Comparison of ENCODE assay signal across 9 cellular contexts in the genomic region with DNA sequence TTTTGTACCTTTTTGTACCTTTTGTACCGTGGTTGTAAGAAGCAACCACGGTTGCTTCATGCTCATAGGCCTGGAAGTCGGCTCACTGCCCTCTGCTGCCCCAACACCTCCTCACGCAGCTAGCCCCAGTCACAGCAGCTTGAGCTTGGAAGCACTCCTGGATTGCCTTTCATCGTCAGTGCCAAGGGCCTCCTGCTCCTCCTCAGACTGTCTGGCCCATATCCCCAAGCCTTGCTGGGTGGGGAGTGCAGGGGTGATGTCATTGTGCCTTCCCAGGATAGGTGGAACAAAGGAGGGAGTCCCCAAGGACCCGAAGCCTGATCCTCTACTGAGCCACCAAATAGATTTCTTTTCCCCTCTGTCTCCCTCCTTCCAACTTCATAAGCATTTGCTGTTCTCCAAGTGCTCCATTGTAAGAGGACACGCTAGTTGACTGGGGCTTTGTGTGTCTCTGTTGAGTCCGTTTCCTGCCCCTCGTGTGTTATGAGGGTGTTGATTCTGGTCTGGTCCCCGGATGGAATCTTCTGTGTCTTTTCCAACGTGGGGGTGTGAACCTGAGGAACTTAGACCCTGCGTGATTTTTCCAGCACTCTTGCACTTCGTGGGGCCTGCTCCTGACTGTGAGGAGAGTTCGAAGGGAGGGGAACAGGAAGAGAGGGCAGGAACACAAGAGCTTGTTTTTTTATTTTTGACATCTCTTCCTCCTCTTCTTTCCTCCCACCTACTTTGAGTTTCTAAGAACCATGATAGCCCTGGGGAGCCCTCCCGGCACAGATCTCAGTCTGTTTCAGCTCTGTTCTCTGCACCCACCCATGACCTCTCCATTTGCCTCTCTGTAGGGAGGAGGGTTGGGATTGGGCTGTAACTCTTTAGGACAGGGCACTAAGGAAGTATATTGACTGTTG.
DNase-seq lines count a peak whose midpoint lies in the region; ATAC-seq and TF ChIP-seq lines count a peak whose summit lies in the region.
"Had no signal": no experiment of that assay in that cellular context is flagged by ENCODE, and none has a peak within 500 bp of the region (broad histone marks: within the 10 kb centered on the region; RNA-seq: fewer than 3 reads in every experiment).

No MANE protein-coding gene starts in this region.

- peaks cover 57% of the 10 kb centered on the region for H4K20me1 ChIP-seq in GM23338 (replicated peaks; ENCODE audit: insufficient read depth)

- H3K9me2 ChIP-seq in GM23338 (ENCODE audit: insufficient read depth) = peaks cover 13% of the 10 kb centered on the region

- H3K4me3 Mint-ChIP-seq in GM23338 (no peak overlapping the region), WTC11 (no peak overlapping the region)

- TF ChIP-seq CTCF in GM23338 (conservative IDR thresholded peaks at IDR 0.05; ENCODE audit: low read depth in 2 of 2) (no peak), WTC11 (IDR thresholded peaks at IDR 0.05) (no peak)

- H3K4me1 ChIP-seq in GM23338 (ENCODE audit: insufficient read depth) = peaks cover 8% of the 10 kb centered on the region
- H3K4me1 ChIP-seq in rectal smooth muscle tissue (ENCODE audit: control insufficient read depth, insufficient read depth, low read length) = peaks cover 24% of the 10 kb centered on the region

- peak; percentile 52 for ATAC-seq in GM23338
- peak; percentile 65 for ATAC-seq in WTC11
- peak; percentile 62 for ATAC-seq in Right ventricle myocardium superior (ENCODE audit: poor library complexity)
- no peak for ATAC-seq in GM18870 (IDR thresholded peaks at IDR 0.05; ENCODE audit: unreplicated experiment)
- ATAC-seq in GM21576 (IDR thresholded peaks at IDR 0.05; ENCODE audit: unreplicated experiment) = no peak
- no peak for ATAC-seq in GM19467 (IDR thresholded peaks at IDR 0.05; ENCODE audit: unreplicated experiment)
- no peak for ATAC-seq in HG03469 (IDR thresholded peaks at IDR 0.05; ENCODE audit: unreplicated experiment)

- peaks cover 100% of the 10 kb centered on the region for H3K79me2 ChIP-seq in GM23338 (replicated peaks; ENCODE audit: insufficient read depth)

- POLR2A ChIA-PET in WTC11 (lab: Charles Lee) = interaction anchor here (0.6 kb wide), 1 partner anchor 37 kb away, joined by 4 read pairs; no protein-coding TSS in a partner anchor

- H3K4me2 ChIP-seq in GM23338 = no peak overlapping the region

- H2AFZ ChIP-seq in GM23338 = no peak overlapping the region

- intact Hi-C loops in Right ventricle myocardium superior (cut with DNase I) = no loop called here

- H3K4me1 Mint-ChIP-seq in GM23338 (peaks cover 31% of the 10 kb centered on the region), WTC11 (peaks cover 30% of the 10 kb centered on the region)

- CTCF ChIA-PET in WTC11 (lab: Charles Lee) = interaction anchor here (1.7 kb wide), 1 partner anchor 9 kb away, joined by 5 read pairs; no protein-coding TSS in a partner anchor

- H3K36me3 Mint-ChIP-seq in GM23338 (ENCODE audit: low read depth) (peaks cover 29% of the 10 kb centered on the region), WTC11 (peaks cover 25% of the 10 kb centered on the region)

- H3K4me3 ChIP-seq in GM23338 (no peak overlapping the region), rectal smooth muscle tissue (ENCODE audit: low read length) (peak overlapping the region; percentile 7)

- no peaks in the 10 kb centered on the region for H3K9me3 Mint-ChIP-seq in GM23338
- H3K9me3 Mint-ChIP-seq in WTC11 = no peaks in the 10 kb centered on the region

- no peaks in the 10 kb centered on the region for H3K27me3 ChIP-seq in GM23338 (ENCODE audit: insufficient read depth)
- no peaks in the 10 kb centered on the region for H3K27me3 ChIP-seq in rectal smooth muscle tissue (ENCODE audit: control insufficient read depth, insufficient read depth, low read length)

- H3K27ac Mint-ChIP-seq in GM23338 (peak overlapping the region; percentile 53), WTC11 (peak overlapping the region; percentile 81)

- H3K36me3 ChIP-seq in GM23338 (ENCODE audit: insufficient read depth) (peaks cover under 1% of the 10 kb centered on the region), rectal smooth muscle tissue (ENCODE audit: control insufficient read depth, insufficient read depth, low read length) (peaks cover 3% of the 10 kb centered on the region)

- H3F3A ChIP-seq in GM23338 (replicated peaks; ENCODE audit: low read depth) = no peaks in the 10 kb centered on the region

- DNase-seq in GM23338 (ENCODE audit: low spot score) = no peak
- no peak for DNase-seq in WTC11 (ENCODE audit: low spot score)
- peak; percentile 60 for DNase-seq in Right ventricle myocardium superior
- DNase-seq: activated effector memory CD4-positive, alpha-beta T cell treated with Interleukin-2 at 50 U/mL for 16 hours had no signal

- no peak overlapping the region for H3K9ac ChIP-seq in rectal smooth muscle tissue (ENCODE audit: low read length)

- peaks cover 11% of the 10 kb centered on the region for H3K27me3 Mint-ChIP-seq in GM23338 (ENCODE audit: insufficient read depth, low read depth, poor library complexity)
- no peaks in the 10 kb centered on the region for H3K27me3 Mint-ChIP-seq in WTC11 (ENCODE audit: low read depth)

- H3K27ac ChIP-seq in GM23338 (ENCODE audit: low read depth) = no peak overlapping the region
- no peak overlapping the region for H3K27ac ChIP-seq in rectal smooth muscle tissue (ENCODE audit: low read depth, low read length)

TF ChIP-seq in GM23338, 12 proteins besides CTCF, POLR2A, EP300 and RAD21 (continues in another document):
- no peak for TF ChIP-seq STAT1 (IDR thresholded peaks at IDR 0.05; ENCODE audit: unreplicated experiment)
- TF ChIP-seq EZH2 (IDR thresholded peaks at IDR 0.05; ENCODE audit: low read depth, unreplicated experiment) = no peak
- no peak for TF ChIP-seq POLR2AphosphoS5 (IDR thresholded peaks at IDR 0.05; ENCODE audit: low read depth)
- TF ChIP-seq NANOG (IDR thresholded peaks at IDR 0.05; ENCODE audit: borderline replicate concordance) = no peak
- TF ChIP-seq CREB1 (CRISPR knock-in tag; IDR thresholded peaks at IDR 0.05; ENCODE audit: low read depth) = no peak
- TF ChIP-seq, protein P1, sequence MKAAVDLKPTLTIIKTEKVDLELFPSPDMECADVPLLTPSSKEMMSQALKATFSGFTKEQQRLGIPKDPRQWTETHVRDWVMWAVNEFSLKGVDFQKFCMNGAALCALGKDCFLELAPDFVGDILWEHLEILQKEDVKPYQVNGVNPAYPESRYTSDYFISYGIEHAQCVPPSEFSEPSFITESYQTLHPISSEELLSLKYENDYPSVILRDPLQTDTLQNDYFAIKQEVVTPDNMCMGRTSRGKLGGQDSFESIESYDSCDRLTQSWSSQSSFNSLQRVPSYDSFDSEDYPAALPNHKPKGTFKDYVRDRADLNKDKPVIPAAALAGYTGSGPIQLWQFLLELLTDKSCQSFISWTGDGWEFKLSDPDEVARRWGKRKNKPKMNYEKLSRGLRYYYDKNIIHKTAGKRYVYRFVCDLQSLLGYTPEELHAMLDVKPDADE (IDR thresholded peaks at IDR 0.05) = no peak

TF ChIP-seq in WTC11, 78 proteins besides CTCF, POLR2A, EP300 and RAD21 (continues in another document):
- no peak for TF ChIP-seq ZNF317 (CRISPR knock-in tag; IDR thresholded peaks at IDR 0.05; ENCODE audit: borderline replicate concordance, low read depth)
- TF ChIP-seq, protein P2, sequence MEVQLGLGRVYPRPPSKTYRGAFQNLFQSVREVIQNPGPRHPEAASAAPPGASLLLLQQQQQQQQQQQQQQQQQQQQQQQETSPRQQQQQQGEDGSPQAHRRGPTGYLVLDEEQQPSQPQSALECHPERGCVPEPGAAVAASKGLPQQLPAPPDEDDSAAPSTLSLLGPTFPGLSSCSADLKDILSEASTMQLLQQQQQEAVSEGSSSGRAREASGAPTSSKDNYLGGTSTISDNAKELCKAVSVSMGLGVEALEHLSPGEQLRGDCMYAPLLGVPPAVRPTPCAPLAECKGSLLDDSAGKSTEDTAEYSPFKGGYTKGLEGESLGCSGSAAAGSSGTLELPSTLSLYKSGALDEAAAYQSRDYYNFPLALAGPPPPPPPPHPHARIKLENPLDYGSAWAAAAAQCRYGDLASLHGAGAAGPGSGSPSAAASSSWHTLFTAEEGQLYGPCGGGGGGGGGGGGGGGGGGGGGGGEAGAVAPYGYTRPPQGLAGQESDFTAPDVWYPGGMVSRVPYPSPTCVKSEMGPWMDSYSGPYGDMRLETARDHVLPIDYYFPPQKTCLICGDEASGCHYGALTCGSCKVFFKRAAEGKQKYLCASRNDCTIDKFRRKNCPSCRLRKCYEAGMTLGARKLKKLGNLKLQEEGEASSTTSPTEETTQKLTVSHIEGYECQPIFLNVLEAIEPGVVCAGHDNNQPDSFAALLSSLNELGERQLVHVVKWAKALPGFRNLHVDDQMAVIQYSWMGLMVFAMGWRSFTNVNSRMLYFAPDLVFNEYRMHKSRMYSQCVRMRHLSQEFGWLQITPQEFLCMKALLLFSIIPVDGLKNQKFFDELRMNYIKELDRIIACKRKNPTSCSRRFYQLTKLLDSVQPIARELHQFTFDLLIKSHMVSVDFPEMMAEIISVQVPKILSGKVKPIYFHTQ (CRISPR knock-in tag; IDR thresholded peaks at IDR 0.05) = no peak
- TF ChIP-seq CBFB (CRISPR knock-in tag; IDR thresholded peaks at IDR 0.05; ENCODE audit: low read depth) = no peak
- TF ChIP-seq IRF2 (CRISPR knock-in tag; IDR thresholded peaks at IDR 0.05; ENCODE audit: borderline replicate concordance, low read depth) = no peak
- TF ChIP-seq OVOL2 (CRISPR knock-in tag; IDR thresholded peaks at IDR 0.05; ENCODE audit: borderline replicate concordance) = no peak

Comparison
In these comparisons a context has a peak if more than half of its experiments do, and no peak if none do; other contexts are left out.
1. ATAC-seq: peak in GM23338 (single experiment), WTC11 (single experiment) and Right ventricle myocardium superior (single experiment); none in GM18870 (single experiment), GM21576 (single experiment), GM19467 (single experiment) and HG03469 (single experiment).